In genomic region chr20:21681932-21682318, GRCh38 we compare ENCODE assay signal across 28 cellular contexts. TPM values are rescaled to one million over a fixed set of nuclear protein-coding genes. Genes with fewer than 3 reads are reported as not detected.
DNase-seq lines count a peak whose midpoint lies in the region; ATAC-seq and TF ChIP-seq lines count a peak whose summit lies in the region.
"Had no signal": no experiment of that assay in that cellular context is flagged by ENCODE, and none has a peak within 500 bp of the region (broad histone marks: within the 10 kb centered on the region; RNA-seq: fewer than 3 reads in every experiment).

No MANE protein-coding gene starts in this region.

- WGBS in mammary epithelial cell (ENCODE audit: low coverage, missing lambda C conversion rate) = 74% methylated on average over 8 of the region's 9 CpGs
- WGBS in thyroid gland, 2 donors = 34 to 41% methylated on average over 9 of the region's 9 CpGs
- WGBS in adrenal gland, 4 donors = 54 to 69% (median 66%) methylated on average over 9 of the region's 9 CpGs

- BruUV-seq in mammary epithelial cell (replicated peaks; lab: Mats Ljungman, UMichigan) = no TSS peak

- TF ChIP-seq CTCF in breast epithelium (IDR thresholded peaks at IDR 0.05) = no peak
- TF ChIP-seq CTCF in mammary epithelial cell (conservative IDR thresholded peaks at IDR 0.05 in 1 of 2, IDR thresholded peaks at IDR 0.05 in 1 of 2; ENCODE audit: extremely low read depth in 1 of 2, insufficient read depth in 1 of 2, low read depth in 1 of 2, low read length in 2 of 2) = no peak
- no peak for TF ChIP-seq CTCF in ascending aorta (IDR thresholded peaks at IDR 0.05)
- no peak for TF ChIP-seq CTCF in thyroid gland (IDR thresholded peaks at IDR 0.05)
- no peak for TF ChIP-seq CTCF in omental fat pad (IDR thresholded peaks at IDR 0.05)
- no peak for TF ChIP-seq CTCF in adrenal gland (IDR thresholded peaks at IDR 0.05)
- no peak for TF ChIP-seq CTCF in mucosa of descending colon (IDR thresholded peaks at IDR 0.05)

- CTCF ChIA-PET in mammary epithelial cell (lab: Charles Lee; ENCODE audit: low non-redundant PET) = no interaction called here

- H4K20me1 ChIP-seq in mammary epithelial cell (ENCODE audit: insufficient read depth, low read length) = no peaks in the 10 kb centered on the region

- H3K36me3 ChIP-seq in breast epithelium (no peaks in the 10 kb centered on the region), mammary epithelial cell (ENCODE audit: insufficient read depth, low read length) (no peaks in the 10 kb centered on the region), ascending aorta (no peaks in the 10 kb centered on the region), thyroid gland (no peaks in the 10 kb centered on the region), adrenal gland (replicated peaks in 1 of 2) (no peaks in the 10 kb centered on the region), mucosa of descending colon (ENCODE audit: low read depth) (no peaks in the 10 kb centered on the region)
- H3K36me3 ChIP-seq: cardiac muscle cell, SJCRH30 had no signal

- no peak overlapping the region for H3K27ac ChIP-seq in breast epithelium
- H3K27ac ChIP-seq in mammary epithelial cell (ENCODE audit: insufficient read depth, low read depth, low read length) = no peak overlapping the region
- no peak overlapping the region for H3K27ac ChIP-seq in ascending aorta
- peak overlapping the region; percentile 73 to 81 (median 75) for H3K27ac ChIP-seq in thyroid gland
- H3K27ac ChIP-seq in adrenal gland = no peak overlapping the region
- H3K27ac ChIP-seq: cardiac muscle cell, SJCRH30 had no signal

- ATAC-seq in omental fat pad (ENCODE audit: low FRiP score) (no peak), mucosa of descending colon (no peak)
- ATAC-seq: activated T-cell treated with anti-CD3 and anti-CD28 coated beads, Interleukin-2, amount 50 U/mL, for 4 hours; CD8-positive, alpha-beta T cell; Panc1; stimulated activated naive B cell treated with anti-CD40 and anti-IgM and Interleukin-4, amounts not matched to agents 10 μg/mL and 1 μg/mL and 100 μg/mL, for 72 hours had no signal

- DNase-seq in breast epithelium (ENCODE audit: low spot score in 2 of 2) (no peak), mammary epithelial cell (no peak), ascending aorta (ENCODE audit: low spot score in 2 of 2) (no peak), retina (peak; percentile 8), thyroid gland (peak in 1 of 2 donors; percentile 20), omental fat pad (ENCODE audit: low spot score) (no peak), adrenal gland (no peak), mucosa of descending colon (no peak)
- DNase-seq: 8988T; activated naive CD4-positive, alpha-beta T cell; activated T-cell treated with anti-CD3 and anti-CD28 coated beads, Interleukin-2, amount 50 U/mL, for 4 hours; AML-193; CD8-positive, alpha-beta T cell; cortex of kidney; DMS 273 treated with DMSO at 0.1 percent for 48 hours; islet precursor cell; NCI-H1436; NCI-H510A; SJCRH30; stimulated activated CD4-positive, alpha-beta T cell treated with anti-CD3 and anti-CD28 coated beads, Interleukin-2, amount 100 ng/mL, for 48 hours; stimulated activated naive B cell treated with anti-CD40 and anti-IgM and Interleukin-4, amounts not matched to agents 10 μg/mL and 1 μg/mL and 100 μg/mL, for 72 hours had no signal

- H3K4me1 ChIP-seq in breast epithelium (no peaks in the 10 kb centered on the region), mammary epithelial cell (ENCODE audit: insufficient read depth, low read length) (no peaks in the 10 kb centered on the region), ascending aorta (no peaks in the 10 kb centered on the region), thyroid gland (peaks cover 23 to 26% of the 10 kb centered on the region in 2 donors), adrenal gland (replicated peaks in 1 of 2) (no peaks in the 10 kb centered on the region), mucosa of descending colon (ENCODE audit: low read depth) (no peaks in the 10 kb centered on the region)
- H3K4me1 ChIP-seq: SJCRH30 had no signal

- H3K4me2 ChIP-seq in mammary epithelial cell (ENCODE audit: insufficient read depth, low read depth, low read length) = no peak overlapping the region

- peak overlapping the region in 2 of 3 donors; percentile 28 to 43 for H3K4me3 ChIP-seq in breast epithelium
- H3K4me3 ChIP-seq in mammary epithelial cell (replicated peaks in 1 of 3; ENCODE audit: insufficient read depth in 1 of 3, low read depth in 2 of 3, low read length in 3 of 3) = no peak overlapping the region
- H3K4me3 ChIP-seq in ascending aorta = peak overlapping the region; percentile 25 to 48
- peak overlapping the region in 2 of 3 donors; percentile 4 to 11 for H3K4me3 ChIP-seq in thyroid gland (replicated peaks in 1 of 3)
- no peak overlapping the region for H3K4me3 ChIP-seq in adrenal gland
- no peak overlapping the region for H3K4me3 ChIP-seq in mucosa of descending colon
- H3K4me3 ChIP-seq: cardiac muscle cell, SJCRH30 had no signal

- dilution Hi-C loops in mammary epithelial cell (cut with HindIII; ENCODE audit: low sequenced_read_pairs) = no loop called here

- no peak overlapping the region for H2AFZ ChIP-seq in mammary epithelial cell (ENCODE audit: low read depth, low read length)

- intact Hi-C loops in breast epithelium (cut with DNase I; ENCODE audit: low total_unique reads) (no loop called here), mammary epithelial cell (cut with micrococcal nuclease) (no loop called here), ascending aorta (cut with DNase I) (no loop called here), thyroid gland (cut with DNase I) (no loop called here), adrenal gland (cut with DNase I) (no loop called here), mucosa of descending colon (cut with DNase I, micrococcal nuclease) (no loop called here)

- in situ Hi-C loops in mammary epithelial cell (cut with MboI; ENCODE audit: low sequenced_read_pairs in 2 of 2) = no loop called here

- no peaks in the 10 kb centered on the region for H3K27me3 ChIP-seq in breast epithelium
- no peaks in the 10 kb centered on the region for H3K27me3 ChIP-seq in mammary epithelial cell (ENCODE audit: insufficient read depth, low read length)
- H3K27me3 ChIP-seq in ascending aorta = no peaks in the 10 kb centered on the region
- no peaks in the 10 kb centered on the region for H3K27me3 ChIP-seq in thyroid gland
- peaks cover 4% of the 10 kb centered on the region for H3K27me3 ChIP-seq in adrenal gland
- H3K27me3 ChIP-seq: SJCRH30 had no signal

- TF ChIP-seq POLR2A in breast epithelium (IDR thresholded peaks at IDR 0.05) = no peak
- no peak for TF ChIP-seq POLR2A in thyroid gland (IDR thresholded peaks at IDR 0.05)
- no peak for TF ChIP-seq POLR2A in adrenal gland (IDR thresholded peaks at IDR 0.05)

- H3K9me3 ChIP-seq in breast epithelium = no peaks in the 10 kb centered on the region
- H3K9me3 ChIP-seq in mammary epithelial cell (replicated peaks; ENCODE audit: insufficient read depth, low read length) = no peaks in the 10 kb centered on the region
- H3K9me3 ChIP-seq in ascending aorta = no peaks in the 10 kb centered on the region
- no peaks in the 10 kb centered on the region for H3K9me3 ChIP-seq in thyroid gland
- H3K9me3 ChIP-seq in adrenal gland (replicated peaks in 1 of 3) = no peaks in the 10 kb centered on the region
- no peaks in the 10 kb centered on the region for H3K9me3 ChIP-seq in mucosa of descending colon
- H3K9me3 ChIP-seq: SJCRH30 had no signal

- no peak overlapping the region for H3K9ac ChIP-seq in mammary epithelial cell (ENCODE audit: insufficient read depth, low read length)

- no peaks in the 10 kb centered on the region for H3K79me2 ChIP-seq in mammary epithelial cell (ENCODE audit: insufficient read depth, low read length)

RNA-seq across cellular contexts. Expression of gene PAX1, which starts 23.5 kb away (rescaled TPM):
- total RNA-seq in breast epithelium (not detected), mammary epithelial cell (not detected), ascending aorta (not detected), thyroid gland (1 to 10 TPM in 1 of 4 donors, under 1 TPM in 2, not detected in 1; 0.81 to 1.6 (median 0.88) TPM), omental fat pad (not detected), adrenal gland (not detected), mucosa of descending colon (under 1 TPM in 1 of 3 donors, not detected in 2; 0.06 TPM)
- polyA plus RNA-seq in mammary epithelial cell (not detected), adrenal gland (not detected)
- polyA minus RNA-seq in mammary epithelial cell = not detected
- total RNA-seq: activated T-cell treated with anti-CD3 and anti-CD28 coated beads, Interleukin-2, amount 50 U/mL, for 4 hours; cardiac muscle cell; CD8-positive, alpha-beta T cell; G401; H1; lung microvascular endothelial cell; M059J; SJCRH30; urinary bladder had no signal
- polyA plus RNA-seq: cardiac muscle cell, H1, urinary bladder had no signal

Comparison
In these comparisons a context has a peak if more than half of its experiments do, and no peak if none do; other contexts are left out.
1. H3K4me3 ChIP-seq: peak in breast epithelium (2 of 3), ascending aorta (2 of 2) and thyroid gland (2 of 3); none in mammary epithelial cell (0 of 3), adrenal gland (0 of 4) and mucosa of descending colon (single experiment).
2. H3K27ac ChIP-seq: peak in thyroid gland (3 of 3); none in breast epithelium (0 of 2), mammary epithelial cell (single experiment), ascending aorta (0 of 2) and adrenal gland (0 of 5).